In the genomic region with DNA sequence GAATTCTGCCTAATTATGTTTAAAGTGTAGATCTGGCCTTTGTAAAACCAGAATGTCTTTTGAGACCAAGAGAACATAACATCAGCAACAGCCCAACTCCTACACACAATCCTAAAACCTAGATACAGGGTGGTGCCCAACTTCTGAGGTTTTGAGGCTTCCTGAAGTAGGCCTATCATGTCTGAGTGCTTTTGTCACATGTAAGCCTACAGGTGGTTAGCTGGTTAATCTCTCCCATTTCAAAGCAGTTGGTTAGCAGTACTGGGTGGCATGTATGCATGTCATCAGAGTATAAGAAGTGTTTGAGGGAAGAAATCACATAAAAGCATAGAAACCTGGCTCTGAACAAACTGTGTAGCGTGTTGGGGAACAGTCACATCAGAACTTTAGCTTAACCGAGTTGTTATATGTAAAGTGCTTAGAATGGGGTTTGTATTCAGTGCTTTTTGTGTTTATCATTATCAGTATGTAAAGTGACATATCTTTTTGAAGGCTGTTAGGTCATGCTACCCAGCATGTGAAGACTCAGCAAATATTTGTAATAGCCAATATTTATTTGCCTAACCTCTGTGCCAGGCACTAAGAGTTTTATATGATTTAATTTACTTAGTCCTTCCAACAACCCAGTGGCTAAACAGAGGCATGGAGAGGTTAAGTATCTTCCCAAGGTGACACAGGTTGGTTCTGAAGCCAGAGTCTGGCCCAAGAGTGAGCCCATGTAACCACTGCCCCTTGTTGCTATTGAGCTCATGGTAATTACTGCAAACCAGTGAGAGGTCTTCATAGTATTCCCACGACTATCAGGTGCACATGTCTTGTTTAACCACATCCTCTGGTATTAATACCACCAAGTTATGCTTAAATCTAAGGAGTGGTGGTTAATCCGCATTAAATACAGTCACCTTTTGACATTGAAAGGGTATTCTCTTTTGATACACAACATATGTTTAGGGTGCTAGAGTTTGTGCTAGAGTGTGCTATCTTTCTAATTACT, we compare ENCODE assay signal across 8 cellular contexts. TPM values are rescaled to one million over a fixed set of nuclear protein-coding genes. Genes with fewer than 3 reads are reported as not detected.
DNase-seq lines count a peak whose midpoint lies in the region; ATAC-seq and TF ChIP-seq lines count a peak whose summit lies in the region.

No MANE protein-coding gene starts in this region.

- no peaks in the 10 kb centered on the region for H3K27me3 ChIP-seq in MG63

- DNase-seq in AG10803 (ENCODE audit: low read depth) = no peak
- DNase-seq in GM19240 (ENCODE audit: insufficient read length, low spot score) = peak; percentile 14
- peak; percentile 31 for DNase-seq in M059J (ENCODE audit: low read depth)
- DNase-seq in naive thymus-derived CD8-positive, alpha-beta T cell = peak in 9 of 10 donors; percentile 21 to 92 (median 82)
- DNase-seq in MG63 = no peak
- DNase-seq in NCI-H2227 (lab: John Stamatoyannopoulos, UW; ENCODE audit: unreplicated experiment) = no peak
- no peak for DNase-seq in OCI-M2 (lab: John Stamatoyannopoulos, UW; ENCODE audit: unreplicated experiment)

- TF ChIP-seq CTCF in AG10803 (conservative IDR thresholded peaks at IDR 0.05; ENCODE audit: low read length) = no peak

- peak overlapping the region; percentile 97 for H3K4me3 Mint-ChIP-seq in activated naive CD4-positive, alpha-beta T cell treated with anti-CD3 and anti-CD28 coated beads, Interleukin-2, amount 50 U/mL, for 24 hours
- peak overlapping the region in 1 of 10 donors; percentile 100 for H3K4me3 Mint-ChIP-seq in naive thymus-derived CD8-positive, alpha-beta T cell

- POLR2A ChIA-PET in naive thymus-derived CD8-positive, alpha-beta T cell (lab: Charles Lee) = interaction anchor here (0.5 to 5.3 kb wide), 15 partner anchors 21 to 295 kb away, joined by 3 to 87 read pairs (median 4); no protein-coding TSS in a partner anchor

- H3K4me1 Mint-ChIP-seq in activated naive CD4-positive, alpha-beta T cell treated with anti-CD3 and anti-CD28 coated beads, Interleukin-2, amount 50 U/mL, for 24 hours = peaks cover 62% of the 10 kb centered on the region
- peaks cover 16 to 67% (median 53%) of the 10 kb centered on the region in 4 donors for H3K4me1 Mint-ChIP-seq in naive thymus-derived CD8-positive, alpha-beta T cell

- no peaks in the 10 kb centered on the region for H3K9me3 Mint-ChIP-seq in activated naive CD4-positive, alpha-beta T cell treated with anti-CD3 and anti-CD28 coated beads, Interleukin-2, amount 50 U/mL, for 24 hours
- no peaks in the 10 kb centered on the region for H3K9me3 Mint-ChIP-seq in naive thymus-derived CD8-positive, alpha-beta T cell

- H3K36me3 ChIP-seq in MG63 = no peaks in the 10 kb centered on the region

- peak overlapping the region; percentile 97 for H3K27ac Mint-ChIP-seq in activated naive CD4-positive, alpha-beta T cell treated with anti-CD3 and anti-CD28 coated beads, Interleukin-2, amount 50 U/mL, for 24 hours
- H3K27ac Mint-ChIP-seq in naive thymus-derived CD8-positive, alpha-beta T cell = peak overlapping the region in 8 of 10 donors; percentile 55 to 99 (median 96)

- ATAC-seq in naive thymus-derived CD8-positive, alpha-beta T cell = peak; percentile 67 to 75

- H3K4me3 ChIP-seq in AG10803 (ENCODE audit: low read length) = peak overlapping the region; percentile 11; the same call in 1 of the 2 replicates
- H3K4me3 ChIP-seq in MG63 = no peak overlapping the region

- no peaks in the 10 kb centered on the region for H3K27me3 Mint-ChIP-seq in activated naive CD4-positive, alpha-beta T cell treated with anti-CD3 and anti-CD28 coated beads, Interleukin-2, amount 50 U/mL, for 24 hours
- H3K27me3 Mint-ChIP-seq in naive thymus-derived CD8-positive, alpha-beta T cell = no peaks in the 10 kb centered on the region

- no peaks in the 10 kb centered on the region for H3K36me3 Mint-ChIP-seq in activated naive CD4-positive, alpha-beta T cell treated with anti-CD3 and anti-CD28 coated beads, Interleukin-2, amount 50 U/mL, for 24 hours
- H3K36me3 Mint-ChIP-seq in naive thymus-derived CD8-positive, alpha-beta T cell = peaks cover 0 to 6% (median 0%) of the 10 kb centered on the region in 3 donors

- H3K9me3 ChIP-seq in MG63 = no peaks in the 10 kb centered on the region

RNA-seq across cellular contexts. Expression of a gene that starts 2.6 kb away (rescaled TPM):
- total RNA-seq in M059J (2014; rRNA removed; shearing (Covaris generic)) = 152 and 462 TPM in 2 replicates
- total RNA-seq in naive thymus-derived CD8-positive, alpha-beta T cell = 100 to 1,000 TPM; 332 to 358 TPM
- 100 to 1,000 TPM; 356 to 405 (median 359) TPM for polyA plus RNA-seq in naive thymus-derived CD8-positive, alpha-beta T cell
- 14.1 and 40.2 TPM in 2 replicates for total RNA-seq in MG63 (2014; rRNA removed; shearing (Covaris generic); ENCODE audit: low replicate concordance)

Comparison
In these comparisons a context has a peak if more than half of its experiments do, and no peak if none do; other contexts are left out.
1. DNase-seq: peak in GM19240 (single experiment), M059J (single experiment) and naive thymus-derived CD8-positive, alpha-beta T cell (9 of 10); none in AG10803 (single experiment), MG63 (single experiment), NCI-H2227 (single experiment) and OCI-M2 (single experiment).